In genomic region chr2:47520825-47521665, GRCh38 we compare ENCODE assay signal across 8 cellular contexts. TPM values are rescaled to one million over a fixed set of nuclear protein-coding genes. Genes with fewer than 3 reads are reported as not detected.
DNase-seq lines count a peak whose midpoint lies in the region; ATAC-seq and TF ChIP-seq lines count a peak whose summit lies in the region.

No MANE protein-coding gene starts in this region.

- H3K9me3 ChIP-seq in mucosa of descending colon = no peaks in the 10 kb centered on the region

- H3K27ac Mint-ChIP-seq in activated CD4-positive, alpha-beta memory T cell treated with anti-CD3 and anti-CD28 coated beads for 36 hours = peak overlapping the region; percentile 85

- H3K4me3 Mint-ChIP-seq in activated CD4-positive, alpha-beta memory T cell treated with anti-CD3 and anti-CD28 coated beads for 36 hours = peak overlapping the region; percentile 78

- H3K79me2 ChIP-seq in ACC112 (ENCODE audit: control insufficient read depth, insufficient read depth, low read length, unreplicated experiment) = no peaks in the 10 kb centered on the region

- DNase-seq in NCI-H460 (ENCODE audit: extremely low read depth, low read depth) (peak; percentile 26), ecto neural progenitor cell (ENCODE audit: low spot score) (peak; percentile 53), mucosa of descending colon (peak; percentile 59 to 79 (median 65))
- DNase-seq in activated CD4-positive, alpha-beta memory T cell treated with anti-CD3 and anti-CD28 coated beads for 36 hours = peak; percentile 86
- peak; percentile 40 to 66 for DNase-seq in stimulated activated CD8-positive, alpha-beta memory T cell treated with anti-CD3 and anti-CD28 coated beads, Interleukin-7, amount 100 ng/mL, for 48 hours (ENCODE audit: extremely low read depth in 1 of 2, low read depth in 1 of 2)

- H2AFZ ChIP-seq in ACC112 (ENCODE audit: low read length, unreplicated experiment) = peak overlapping the region; percentile 93

- H3K4me1 Mint-ChIP-seq in activated CD4-positive, alpha-beta memory T cell treated with anti-CD3 and anti-CD28 coated beads for 36 hours (ENCODE audit: low read depth) = peaks cover 8% of the 10 kb centered on the region

- no peaks in the 10 kb centered on the region for H3K9me3 Mint-ChIP-seq in activated CD4-positive, alpha-beta memory T cell treated with anti-CD3 and anti-CD28 coated beads for 36 hours

- no peaks in the 10 kb centered on the region for H3K36me3 Mint-ChIP-seq in activated CD4-positive, alpha-beta memory T cell treated with anti-CD3 and anti-CD28 coated beads for 36 hours

- H3K27ac ChIP-seq in ACC112 (ENCODE audit: low read depth, low read length) = no peak overlapping the region

- ATAC-seq in GM18870 (IDR thresholded peaks at IDR 0.05; ENCODE audit: unreplicated experiment) (peak; percentile 66), HG03135 (IDR thresholded peaks at IDR 0.05; ENCODE audit: unreplicated experiment) (peak; percentile 83), mucosa of descending colon (peak; percentile 87)

- H3K4me3 ChIP-seq in ACC112 (ENCODE audit: low read depth, low read length) (peak overlapping the region; percentile 77), mucosa of descending colon (no peak overlapping the region)

- H3K27me3 ChIP-seq in ACC112 (ENCODE audit: insufficient read depth, low read length) = no peaks in the 10 kb centered on the region

- H3K27me3 Mint-ChIP-seq in activated CD4-positive, alpha-beta memory T cell treated with anti-CD3 and anti-CD28 coated beads for 36 hours = no peaks in the 10 kb centered on the region

- CTCF ChIA-PET in activated CD4-positive, alpha-beta memory T cell treated with anti-CD3 and anti-CD28 coated beads for 36 hours (lab: Charles Lee) = interaction anchor here (0.7 to 2.2 kb wide), 8 partner anchors 10 to 262 kb away, joined by 3 to 16 read pairs (median 4); partner anchors contain the start of genes MSH2 and MSH6

- H3K4me1 ChIP-seq in ACC112 (ENCODE audit: control insufficient read depth, insufficient read depth, low read length, unreplicated experiment) (no peaks in the 10 kb centered on the region), mucosa of descending colon (ENCODE audit: low read depth) (peaks cover 11% of the 10 kb centered on the region)

- TF ChIP-seq CTCF in mucosa of descending colon (IDR thresholded peaks at IDR 0.05) = no peak

- H3K36me3 ChIP-seq in ACC112 (ENCODE audit: insufficient read depth, low read length) (no peaks in the 10 kb centered on the region), mucosa of descending colon (ENCODE audit: low read depth) (no peaks in the 10 kb centered on the region)

- intact Hi-C loops in activated CD4-positive, alpha-beta memory T cell treated with anti-CD3 and anti-CD28 coated beads for 36 hours (cut with micrococcal nuclease) = loop anchor here (1.0 to 2.0 kb wide), 3 partner anchors 118 to 247 kb away; partner anchors contain the start of gene MSH2
- intact Hi-C loops in mucosa of descending colon (cut with DNase I, micrococcal nuclease) = no loop called here

- POLR2A ChIA-PET in activated CD4-positive, alpha-beta memory T cell treated with anti-CD3 and anti-CD28 coated beads for 36 hours (lab: Charles Lee) = interaction anchor here (0.7 to 1.2 kb wide), 3 partner anchors 118 to 262 kb away, joined by 3 to 5 read pairs (median 3); partner anchors contain the start of genes MSH2 and MSH6

RNA-seq across cellular contexts. Expression of gene KCNK12, which starts 49.7 kb away (rescaled TPM):
- total RNA-seq in NCI-H460 (2014; rRNA removed; shearing (Covaris generic)) = 0.02 and 0.06 TPM in 2 replicates
- polyA plus RNA-seq in NCI-H460 (2014; cell fraction: nucleus; rRNA removed) = not detected in 2 replicates
- total RNA-seq in activated CD4-positive, alpha-beta memory T cell treated with anti-CD3 and anti-CD28 coated beads for 36 hours = under 1 TPM; 0.22 to 0.29 TPM
- under 1 TPM in 2 of 3 donors, not detected in 1; 0.12 to 0.13 TPM for total RNA-seq in mucosa of descending colon

Comparison
In these comparisons a context has a peak if more than half of its experiments do, and no peak if none do; other contexts are left out.
1. DNase-seq: peak in every context shown above with its lines; median percentile 86 in activated CD4-positive, alpha-beta memory T cell treated with anti-CD3 and anti-CD28 coated beads for 36 hours; 65 in mucosa of descending colon; 53 in ecto neural progenitor cell; 53 in stimulated activated CD8-positive, alpha-beta memory T cell treated with anti-CD3 and anti-CD28 coated beads, Interleukin-7, amount 100 ng/mL, for 48 hours; 26 in NCI-H460.